Comparison of ENCODE assay signal across 16 cellular contexts in genomic region chr1:22756053-22756730, GRCh38. TPM values are rescaled to one million over a fixed set of nuclear protein-coding genes. Genes with fewer than 3 reads are reported as not detected.
DNase-seq lines count a peak whose midpoint lies in the region; ATAC-seq and TF ChIP-seq lines count a peak whose summit lies in the region.
"Had no signal": no experiment of that assay in that cellular context is flagged by ENCODE, and none has a peak within 500 bp of the region (broad histone marks: within the 10 kb centered on the region; RNA-seq: fewer than 3 reads in every experiment).

No MANE protein-coding gene starts in this region.

- peak overlapping the region in 1 of 2 experiments; percentile 52; a peak in 2 of 4 replicates for H3K27ac ChIP-seq in SK-N-SH (ENCODE audit: low read depth in 2 of 2, low read length in 1 of 2)
- no peak overlapping the region for H3K27ac ChIP-seq in neural progenitor cell
- H3K27ac ChIP-seq in effector memory CD4-positive, alpha-beta T cell (ENCODE audit: insufficient read depth, low read length, poor library complexity, severe bottlenecking): no peak overlapping the region
- H3K27ac ChIP-seq: 22Rv1 had no signal

- H3K4me1 ChIP-seq in SK-N-SH (ENCODE audit: control insufficient read depth in 1 of 2, insufficient read depth in 2 of 2, low read depth in 1 of 2, low read length in 1 of 2) (peaks cover 21 to 23% of the 10 kb centered on the region in 2 experiments), neural progenitor cell (peaks cover 7% of the 10 kb centered on the region)
- H3K4me1 ChIP-seq in effector memory CD4-positive, alpha-beta T cell (ENCODE audit: control insufficient read depth, insufficient read depth, low read length, poor library complexity, severe bottlenecking): no peaks in the 10 kb centered on the region
- H3K4me1 ChIP-seq: HAP-1 had no signal

- peaks cover 14% of the 10 kb centered on the region for H3K4me1 Mint-ChIP-seq in neural progenitor cell

- TF ChIP-seq CTCF in SK-N-SH (IDR thresholded peaks at IDR 0.05) (no peak), neural progenitor cell (IDR thresholded peaks at IDR 0.05) (no peak)

- peak overlapping the region; percentile 12; the same call in 1 of the 2 replicates for H3K4me2 ChIP-seq in SK-N-SH
- no peak overlapping the region for H3K4me2 ChIP-seq in neural progenitor cell

- H3K9me3 ChIP-seq in SK-N-SH: no peaks in the 10 kb centered on the region
- no peaks in the 10 kb centered on the region for H3K9me3 ChIP-seq in neural progenitor cell (ENCODE audit: low read depth)
- no peaks in the 10 kb centered on the region for H3K9me3 ChIP-seq in effector memory CD4-positive, alpha-beta T cell (ENCODE audit: control insufficient read depth, low read length)
- H3K9me3 ChIP-seq: HAP-1 had no signal

- TF ChIP-seq RAD21 in SK-N-SH (IDR thresholded peaks at IDR 0.05; ENCODE audit: low read length): no peak

- H3K4me3 ChIP-seq in SK-N-SH (ENCODE audit: low read depth in 2 of 2, low read length in 1 of 2): no peak overlapping the region
- no peak overlapping the region for H3K4me3 ChIP-seq in neural progenitor cell
- H3K4me3 ChIP-seq in effector memory CD4-positive, alpha-beta T cell (ENCODE audit: insufficient read depth, low read depth, low read length, poor library complexity, severe bottlenecking): no peak overlapping the region
- H3K4me3 ChIP-seq: HAP-1 had no signal

- no peaks in the 10 kb centered on the region for H3K9me2 ChIP-seq in SK-N-SH

- no peaks in the 10 kb centered on the region for H3K36me3 Mint-ChIP-seq in neural progenitor cell
- H3K36me3 Mint-ChIP-seq: CD14-positive monocyte; CD8-positive, alpha-beta T cell had no signal

- peak overlapping the region; percentile 60 for H3K27ac Mint-ChIP-seq in neural progenitor cell
- H3K27ac Mint-ChIP-seq: CD14-positive monocyte; CD8-positive, alpha-beta T cell; HFFc6 had no signal

- H3F3A ChIP-seq in SK-N-SH (replicated peaks; ENCODE audit: insufficient read depth) (peaks cover 24% of the 10 kb centered on the region), neural progenitor cell (ENCODE audit: low read depth) (no peaks in the 10 kb centered on the region)

- ATAC-seq in SK-N-SH treated with all-trans-retinoic acid at 6 μM for 48 hours (no peak), HG03439 (IDR thresholded peaks at IDR 0.05; ENCODE audit: unreplicated experiment) (no peak)
- ATAC-seq: CD8-positive, alpha-beta T cell had no signal

- POLR2A ChIA-PET in SK-N-SH (lab: Yijun Ruan, JAX): no interaction called here

- 92% methylated on average over 16 of the region's 29 CpGs for WGBS in SK-N-SH (ENCODE audit: low lambda C conversion rate)

- H2AFZ ChIP-seq in SK-N-SH (ENCODE audit: low read depth) (no peak overlapping the region), neural progenitor cell (replicated peaks) (no peak overlapping the region)

- TF ChIP-seq EP300 in SK-N-SH (IDR thresholded peaks at IDR 0.05; ENCODE audit: borderline replicate concordance in 1 of 2, low read depth in 1 of 2, low read length in 1 of 2): no peak

- CTCF ChIA-PET in SK-N-SH (lab: Yijun Ruan, JAX): no interaction called here

- H3K9me3 Mint-ChIP-seq in neural progenitor cell: no peaks in the 10 kb centered on the region
- H3K9me3 Mint-ChIP-seq: CD14-positive monocyte; CD8-positive, alpha-beta T cell; HFFc6 had no signal

- H3K4me3 Mint-ChIP-seq in neural progenitor cell: no peak overlapping the region
- H3K4me3 Mint-ChIP-seq: CD14-positive monocyte; CD8-positive, alpha-beta T cell; HFFc6 had no signal

- H3K27me3 ChIP-seq in SK-N-SH (ENCODE audit: insufficient read depth): no peaks in the 10 kb centered on the region
- H3K27me3 ChIP-seq in neural progenitor cell: no peaks in the 10 kb centered on the region
- H3K27me3 ChIP-seq in effector memory CD4-positive, alpha-beta T cell (replicated peaks; ENCODE audit: control insufficient read depth, insufficient read depth, low read length, poor library complexity, severe bottlenecking): no peaks in the 10 kb centered on the region

- H4K20me1 ChIP-seq in SK-N-SH (ENCODE audit: insufficient read depth) (0 out of 2 replicates have a peak, but pooled peaks cover 3% of the 10 kb centered on the region), neural progenitor cell (ENCODE audit: low read depth) (peaks cover 60% of the 10 kb centered on the region)

- DNase-seq in SK-N-SH: no peak
- peak; percentile 85 for DNase-seq in left kidney (ENCODE audit: low read depth, low spot score)
- no peak for DNase-seq in neural progenitor cell (ENCODE audit: low spot score)
- no peak for DNase-seq in stimulated activated naive CD4-positive, alpha-beta T cell (lab: John Stamatoyannopoulos, UW)
- no peak for DNase-seq in effector memory CD4-positive, alpha-beta T cell
- DNase-seq: CD8-positive, alpha-beta T cell; COR-L47; DMS153; DMS79 treated with DMSO at 0.1 percent for 48 hours; EL; HFFc6 had no signal

- no peaks in the 10 kb centered on the region for H3K36me3 ChIP-seq in SK-N-SH (replicated peaks in 1 of 2; ENCODE audit: control insufficient read depth in 1 of 2, insufficient read depth in 2 of 2, low read length in 1 of 2)
- H3K36me3 ChIP-seq in neural progenitor cell: no peaks in the 10 kb centered on the region
- no peaks in the 10 kb centered on the region for H3K36me3 ChIP-seq in effector memory CD4-positive, alpha-beta T cell (ENCODE audit: control insufficient read depth, insufficient read depth, low read length)
- H3K36me3 ChIP-seq: HAP-1 had no signal

- H3K9ac ChIP-seq in SK-N-SH (no peak overlapping the region), neural progenitor cell (no peak overlapping the region)

- H3K79me2 ChIP-seq in SK-N-SH (ENCODE audit: insufficient read depth): peaks cover 36% of the 10 kb centered on the region
- peaks cover 18% of the 10 kb centered on the region for H3K79me2 ChIP-seq in neural progenitor cell (ENCODE audit: low read depth)

- no peaks in the 10 kb centered on the region for H3K27me3 Mint-ChIP-seq in neural progenitor cell (ENCODE audit: insufficient read depth, low read depth)

TF ChIP-seq in SK-N-SH, 30 proteins besides CTCF, POLR2A, EP300 and RAD21 (continues in another document):
- TF ChIP-seq REST (IDR thresholded peaks at IDR 0.05; ENCODE audit: low read depth, low read length) (no peak), TAF1 (IDR thresholded peaks at IDR 0.05; ENCODE audit: borderline replicate concordance, low read depth, low read length) (no peak), FOXJ3 (CRISPR knock-in tag; IDR thresholded peaks at IDR 0.05) (no peak)

TF ChIP-seq in SK-N-SH treated with all-trans-retinoic acid at 6 μM for 48 hours, 23 proteins besides CTCF, POLR2A, EP300 and RAD21:
- no peak for TF ChIP-seq ZC3H10 (CRISPR knock-in tag; IDR thresholded peaks at IDR 0.05)
- no peak for TF ChIP-seq PATZ1 (CRISPR knock-in tag; IDR thresholded peaks at IDR 0.05; ENCODE audit: borderline replicate concordance)
- TF ChIP-seq ZFP3 (CRISPR knock-in tag; IDR thresholded peaks at IDR 0.05): no peak
- no peak for TF ChIP-seq ESRRG (CRISPR knock-in tag; IDR thresholded peaks at IDR 0.05)

RNA-seq across cellular contexts. Expression of gene EPHB2, which starts 45.6 kb away (rescaled TPM):
- 18.6 and 25.2 TPM in 2 replicates for polyA plus RNA-seq in SK-N-SH (2012; rRNA removed)
- polyA plus RNA-seq in SK-N-SH (2012; cell fraction: cytosol; rRNA removed): 9.1 and 15.3 TPM in 2 replicates
- 11.5 and 14.4 TPM in 2 replicates for polyA plus RNA-seq in SK-N-SH (2012; cell fraction: nucleus; rRNA removed)
- 38.3 and 80.2 TPM in 2 replicates for total RNA-seq in neural progenitor cell (ENCODE audit: low replicate concordance)
- total RNA-seq: CD8-positive, alpha-beta T cell had no signal
